8 cellular contexts compared by ENCODE assay signal in the genomic region with DNA sequence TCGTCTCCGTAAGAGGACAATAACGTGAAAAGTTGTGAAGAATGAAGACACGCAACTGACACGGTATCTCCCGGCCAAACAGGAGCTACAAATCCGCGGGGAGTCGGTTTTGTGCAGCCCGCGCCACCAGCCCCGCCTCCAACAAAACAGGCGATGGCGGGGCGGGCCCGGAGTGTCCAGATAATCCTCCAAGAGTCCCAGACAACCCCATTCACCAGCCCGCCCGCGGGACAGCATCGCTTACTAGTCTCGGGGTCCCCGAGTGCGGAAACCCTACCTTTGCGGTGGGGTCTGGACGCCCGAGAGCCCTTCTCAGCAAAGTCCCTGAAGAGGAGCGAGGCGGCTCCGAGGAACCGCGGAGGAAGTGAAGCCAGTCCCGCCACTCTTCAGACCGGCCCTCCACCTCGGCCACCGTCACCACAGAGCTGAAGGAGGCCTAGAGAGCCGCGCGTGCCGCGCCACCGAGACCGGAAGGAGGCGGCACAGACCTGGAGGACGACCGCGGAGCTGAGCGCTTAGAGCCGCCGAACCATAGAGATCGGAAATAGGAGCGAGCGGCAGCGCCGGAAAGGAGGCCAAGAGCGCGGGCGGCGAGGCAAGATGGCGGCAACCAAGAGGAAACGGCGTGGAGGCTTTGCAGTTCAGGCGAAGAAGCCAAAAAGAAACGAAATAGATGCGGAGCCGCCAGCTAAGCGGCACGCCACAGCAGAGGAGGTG. TPM values are rescaled to one million over a fixed set of nuclear protein-coding genes. Genes with fewer than 3 reads are reported as not detected.
DNase-seq lines count a peak whose midpoint lies in the region; ATAC-seq and TF ChIP-seq lines count a peak whose summit lies in the region.

A gene with protein sequence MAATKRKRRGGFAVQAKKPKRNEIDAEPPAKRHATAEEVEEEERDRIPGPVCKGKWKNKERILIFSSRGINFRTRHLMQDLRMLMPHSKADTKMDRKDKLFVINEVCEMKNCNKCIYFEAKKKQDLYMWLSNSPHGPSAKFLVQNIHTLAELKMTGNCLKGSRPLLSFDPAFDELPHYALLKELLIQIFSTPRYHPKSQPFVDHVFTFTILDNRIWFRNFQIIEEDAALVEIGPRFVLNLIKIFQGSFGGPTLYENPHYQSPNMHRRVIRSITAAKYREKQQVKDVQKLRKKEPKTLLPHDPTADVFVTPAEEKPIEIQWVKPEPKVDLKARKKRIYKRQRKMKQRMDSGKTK (plus strand): TSS at position 573 of the 717 bp plus-strand sequence. CDS start 28 bp downstream, at position 601.
A gene with protein sequence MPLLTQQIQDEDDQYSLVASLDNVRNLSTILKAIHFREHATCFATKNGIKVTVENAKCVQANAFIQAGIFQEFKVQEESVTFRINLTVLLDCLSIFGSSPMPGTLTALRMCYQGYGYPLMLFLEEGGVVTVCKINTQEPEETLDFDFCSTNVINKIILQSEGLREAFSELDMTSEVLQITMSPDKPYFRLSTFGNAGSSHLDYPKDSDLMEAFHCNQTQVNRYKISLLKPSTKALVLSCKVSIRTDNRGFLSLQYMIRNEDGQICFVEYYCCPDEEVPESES (minus strand): TSS at position 366 of the 717 bp plus-strand sequence. CDS start 612 bp downstream, outside the sequence.

- H3F3A ChIP-seq in PC-9 (ENCODE audit: insufficient read depth, low read depth): peaks cover 34% of the 10 kb centered on the region

- TF ChIP-seq CTCF in PC-9 (conservative IDR thresholded peaks at IDR 0.05): 0 out of 2 replicates have a peak, but pooled peaks have one; percentile 39
- TF ChIP-seq CTCF in epithelial cell of proximal tubule (conservative IDR thresholded peaks at IDR 0.05; ENCODE audit: low read depth, low read length): peak; percentile 25

- CTCF ChIA-PET in PC-9 (lab: Charles Lee): interaction anchor here (0.9 to 1.9 kb wide), 9 partner anchors 8 to 1011 kb away, joined by 3 to 13 read pairs (median 5); a partner anchor contains a TSS

- peak within 1 kb of the TSS; percentile 88 for H2AFZ ChIP-seq in PC-9

- in situ Hi-C loops in KBM-7 (cut with MboI; ENCODE audit: low pct_unique_long_range_greater_than_20kb, low sequenced_read_pairs): no loop called here

- H3K9me3 ChIP-seq in PC-9 (ENCODE audit: insufficient read depth, low read depth): no peaks in the 10 kb centered on the region

- intact Hi-C loops in PC-9 (cut with micrococcal nuclease; ENCODE audit: unreplicated experiment): loop anchor here (1.0 to 10.0 kb wide), 6 partner anchors 9 to 1475 kb away; a partner anchor contains a TSS

- no TSS peak for BruUV-seq in PC-9 (replicated peaks; lab: Mats Ljungman, UMichigan)

- H3K4me2 ChIP-seq in PC-9: peak within 1 kb of the TSS; percentile 96

- POLR2A ChIA-PET in PC-9 (lab: Charles Lee; ENCODE audit: unreplicated experiment): interaction anchor here (0.5 to 1.4 kb wide), 14 partner anchors 8 to 1484 kb away, joined by 3 to 87 read pairs (median 5); a partner anchor contains a TSS

- peaks cover 15% of the 10 kb centered on the region; the same call in 1 of the 2 replicates for H4K20me1 ChIP-seq in PC-9 (ENCODE audit: insufficient read depth)

- peak; percentile 98 for ATAC-seq in GM21723 (IDR thresholded peaks at IDR 0.05; ENCODE audit: unreplicated experiment)

- no peaks in the 10 kb centered on the region for H3K9me2 ChIP-seq in PC-9 (ENCODE audit: insufficient read depth)

- peaks cover 42% of the 10 kb centered on the region for H3K4me1 ChIP-seq in PC-9 (replicated peaks; ENCODE audit: insufficient read depth)

- peaks cover 36% of the 10 kb centered on the region for H3K36me3 ChIP-seq in PC-9 (ENCODE audit: low read depth)

- peak within 1 kb of the TSS; percentile 81 for H3K4me3 ChIP-seq in PC-9
- peak within 1 kb of the TSS; percentile 99 for H3K4me3 ChIP-seq in epithelial cell of proximal tubule (ENCODE audit: low read depth, low read length)

- H3K79me2 ChIP-seq in PC-9 (ENCODE audit: low read depth): peaks cover 79% of the 10 kb centered on the region

- no peaks in the 10 kb centered on the region for H3K27me3 ChIP-seq in PC-9 (ENCODE audit: insufficient read depth, low read depth)

- DNase-seq in DMS53 treated with DMSO at 0.1 percent for 48 hours (lab: John Stamatoyannopoulos, UW; ENCODE audit: unreplicated experiment) (peak; percentile 92), KBM-7 (peak; percentile 97), PC-9 (peak; percentile 95 to 100), activated T-cell treated with anti-CD3 and anti-CD28 coated beads for 48 hours (ENCODE audit: low read depth) (peak; percentile 93), epithelial cell of proximal tubule (ENCODE audit: low read depth) (peak; percentile 61), mucosa of gallbladder (ENCODE audit: low spot score) (peak; percentile 98)
- peak; percentile 76 to 84 for DNase-seq in stimulated activated CD8-positive, alpha-beta memory T cell treated with anti-CD3 and anti-CD28 coated beads, Interleukin-4, amount 100 ng/mL, for 4 hours (ENCODE audit: low read depth in 2 of 2, low spot score in 1 of 2)

- peak within 1 kb of the TSS; percentile 73 for H3K27ac ChIP-seq in PC-9

RNA-seq across cellular contexts. Expression of the first gene that starts in this region (rescaled TPM):
- total RNA-seq in PC-9 (2021) (71.9 and 73.4 TPM in 2 replicates), epithelial cell of proximal tubule (41.5 and 66.9 TPM in 2 replicates), mucosa of gallbladder (11.6 TPM)

RNA-seq across cellular contexts. Expression of the second gene that starts in this region (rescaled TPM):
- total RNA-seq in PC-9 (2021) (43.8 and 63.0 TPM in 2 replicates), epithelial cell of proximal tubule (20.5 and 40.3 TPM in 2 replicates), mucosa of gallbladder (16.9 TPM)

Comparison
In these comparisons a context has a peak if more than half of its experiments do, and no peak if none do; other contexts are left out.
1. Peak in every context shown above with its lines: DNase-seq, ATAC-seq, H3K4me3 ChIP-seq and H3K27ac ChIP-seq.